Comparison of ENCODE assay signal across 8 cellular contexts in the genomic region with DNA sequence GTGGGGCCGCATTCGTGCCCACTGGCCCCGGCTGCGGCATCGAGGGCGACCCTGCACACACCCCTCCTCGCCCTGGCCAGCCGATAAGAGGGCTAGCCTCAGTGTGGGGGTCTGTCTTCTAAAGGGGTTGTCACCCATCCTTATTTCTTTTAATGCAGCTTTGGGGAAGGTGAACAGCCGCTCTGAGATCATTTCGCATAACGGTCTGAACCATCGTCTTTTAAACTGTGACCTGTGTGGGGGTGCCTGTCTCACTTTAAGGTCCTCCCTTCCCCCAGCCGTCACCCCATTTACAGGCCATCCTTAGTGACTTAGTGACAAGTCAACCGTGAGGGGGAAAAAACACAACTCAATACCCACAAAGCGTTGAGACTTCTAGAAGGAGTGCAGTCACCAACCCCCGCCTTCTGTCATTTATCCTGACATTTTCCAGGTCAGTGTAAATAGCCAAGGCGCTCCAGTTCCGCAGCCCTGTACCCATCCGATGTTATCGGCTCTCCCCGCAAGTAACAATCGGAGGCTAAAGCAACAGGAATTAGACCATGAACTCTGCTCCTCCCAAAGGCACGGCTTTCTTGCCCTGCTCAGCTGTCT. TPM values are rescaled to one million over a fixed set of nuclear protein-coding genes. Genes with fewer than 3 reads are reported as not detected.
DNase-seq lines count a peak whose midpoint lies in the region; ATAC-seq, FAIRE-seq and TF ChIP-seq lines count a peak whose summit lies in the region.

No MANE protein-coding gene starts in this region.

- no peaks in the 10 kb centered on the region for H3K36me3 ChIP-seq in Panc1 (ENCODE audit: control insufficient read depth, insufficient read depth, low read length)
- H3K36me3 ChIP-seq in H1 (ENCODE audit: control insufficient read depth in 2 of 4, insufficient read depth in 4 of 4, low read length in 3 of 4) = no peaks in the 10 kb centered on the region
- H3K36me3 ChIP-seq in mesodermal cell (ENCODE audit: control insufficient read depth, insufficient read depth, low read length) = peaks cover 7% of the 10 kb centered on the region
- no peaks in the 10 kb centered on the region for H3K36me3 ChIP-seq in tibial artery

- H2BK120ac ChIP-seq in H1 (replicated peaks; ENCODE audit: low read depth, low read length) = no peak overlapping the region

- H4K91ac ChIP-seq in H1 (replicated peaks; ENCODE audit: insufficient read length, low read length) = no peak overlapping the region

- peaks cover 9% of the 10 kb centered on the region for H3K4me1 Mint-ChIP-seq in activated naive CD4-positive, alpha-beta T cell treated with anti-CD3 and anti-CD28 coated beads, Interleukin-2, amount 10 ng/mL, durations not matched to agents 7 days and 5 days

- TF ChIP-seq EP300 in H1 (IDR thresholded peaks at IDR 0.05; ENCODE audit: borderline replicate concordance in 1 of 2, low read depth in 2 of 2, low read length in 2 of 2) = no peak

- TF ChIP-seq CTCF in Panc1 (IDR thresholded peaks at IDR 0.05) (no peak), H1 (IDR thresholded peaks at IDR 0.05; ENCODE audit: control extremely low read depth in 1 of 3, insufficient read depth in 1 of 3, low read depth in 1 of 3, low read length in 3 of 3) (no peak), tibial artery (IDR thresholded peaks at IDR 0.05) (no peak)

- POLR2A ChIA-PET in Panc1 (lab: Charles Lee) (no interaction called here), H1 (lab: Charles Lee; ENCODE audit: partially characterized antibody) (interaction anchor here (1.3 to 2.0 kb wide), 5 partner anchors 13 to 269 kb away, joined by 3 to 13 read pairs (median 5); no protein-coding TSS in a partner anchor)

- H2BK20ac ChIP-seq in H1 (ENCODE audit: low read length) = no peak overlapping the region

- peaks cover 7% of the 10 kb centered on the region for H3K23me2 ChIP-seq in H1 (ENCODE audit: low read depth, low read length)

- peak; percentile 8 for ATAC-seq in HG02870 (IDR thresholded peaks at IDR 0.05; ENCODE audit: unreplicated experiment)
- ATAC-seq in Panc1 = peak; percentile 38

- TF ChIP-seq POLR2A in H1 (IDR thresholded peaks at IDR 0.05; ENCODE audit: control extremely low read depth in 1 of 2, low read depth in 2 of 2, low read length in 2 of 2) = no peak

- peaks cover 65% of the 10 kb centered on the region for H3K27me3 Mint-ChIP-seq in activated naive CD4-positive, alpha-beta T cell treated with anti-CD3 and anti-CD28 coated beads, Interleukin-2, amount 10 ng/mL, durations not matched to agents 7 days and 5 days

- intact Hi-C loops in Panc1 (cut with micrococcal nuclease; ENCODE audit: unreplicated experiment) = no loop called here
- intact Hi-C loops in tibial artery (cut with DNase I; ENCODE audit: low total_unique reads) = loop anchor here (2.0 kb wide), 1 partner anchor 267 kb away; no protein-coding TSS in a partner anchor

- peak overlapping the region; percentile 40; the same call in 1 of the 2 replicates for H2AFZ ChIP-seq in H1 (ENCODE audit: low read length)

- no peak for DNase-seq in activated naive CD4-positive, alpha-beta T cell treated with anti-CD3 and anti-CD28 coated beads, Interleukin-2, amount 10 ng/mL, durations not matched to agents 7 days and 5 days
- no peak for DNase-seq in activated naive CD4-positive, alpha-beta T cell (lab: John Stamatoyannopoulos, UW)
- DNase-seq in Panc1 (ENCODE audit: low read depth, low spot score) (peak; percentile 27), H1 (ENCODE audit: low read depth in 1 of 2, low spot score in 2 of 2) (no peak), tibial artery (no peak), OCI-M1 (lab: John Stamatoyannopoulos, UW) (no peak)

- H3K4me3 ChIP-seq in Panc1 (ENCODE audit: low read depth in 2 of 2, low read length in 2 of 2) (peak overlapping the region; percentile 72 to 83), H1 (ENCODE audit: extremely low read depth in 1 of 4, insufficient read depth in 2 of 4, low read depth in 3 of 4, low read length in 4 of 4) (peak overlapping the region; percentile 82 to 90 (median 85)), mesodermal cell (ENCODE audit: extremely low read depth, insufficient read depth, low read length, poor library complexity, severe bottlenecking) (peak overlapping the region; percentile 48), tibial artery (peak overlapping the region; percentile 75 to 98)

- H3K56ac ChIP-seq in H1 (replicated peaks; ENCODE audit: insufficient read length, low read depth, low read length) = no peak overlapping the region

- H2BK15ac ChIP-seq in H1 (ENCODE audit: low read length) = no peak overlapping the region

- H3K36me3 Mint-ChIP-seq in activated naive CD4-positive, alpha-beta T cell treated with anti-CD3 and anti-CD28 coated beads, Interleukin-2, amount 10 ng/mL, durations not matched to agents 7 days and 5 days = peaks cover 3% of the 10 kb centered on the region

- peak overlapping the region; percentile 76 for H3K4me3 Mint-ChIP-seq in activated naive CD4-positive, alpha-beta T cell treated with anti-CD3 and anti-CD28 coated beads, Interleukin-2, amount 10 ng/mL, durations not matched to agents 7 days and 5 days

- no peak overlapping the region for H3K18ac ChIP-seq in H1 (ENCODE audit: extremely low read depth, low read length)

- CTCF ChIA-PET in activated naive CD4-positive, alpha-beta T cell treated with anti-CD3 and anti-CD28 coated beads, Interleukin-2, amount 10 ng/mL, durations not matched to agents 7 days and 5 days (lab: Charles Lee) = interaction anchor here (0.6 kb wide), 1 partner anchor 1164 kb away, joined by 3 read pairs; a partner anchor contains a TSS
- CTCF ChIA-PET in Panc1 (lab: Charles Lee) = no interaction called here
- CTCF ChIA-PET in H1 (lab: Charles Lee; ENCODE audit: partially characterized antibody) = no interaction called here

- H3K9me3 ChIP-seq in Panc1 (ENCODE audit: control insufficient read depth, insufficient read depth, low read depth, low read length) (no peaks in the 10 kb centered on the region), H1 (ENCODE audit: insufficient read depth in 2 of 2, low read depth in 1 of 2, low read length in 1 of 2) (no peaks in the 10 kb centered on the region), mesodermal cell (ENCODE audit: control insufficient read depth, low read length) (no peaks in the 10 kb centered on the region), tibial artery (no peaks in the 10 kb centered on the region)

- no peaks in the 10 kb centered on the region for H3K27me3 ChIP-seq in Panc1 (ENCODE audit: control insufficient read depth, insufficient read depth, low read length)
- H3K27me3 ChIP-seq in H1 (replicated peaks in 1 of 4; ENCODE audit: control insufficient read depth in 3 of 4, extremely low read depth in 1 of 4, insufficient read depth in 3 of 4, low read length in 3 of 4) = peaks cover 0 to 6% (median 4%) of the 10 kb centered on the region in 4 experiments; a peak in 3 of 7 replicates
- H3K27me3 ChIP-seq in tibial artery = no peaks in the 10 kb centered on the region

- no peak overlapping the region for H2AK5ac ChIP-seq in H1 (ENCODE audit: low read depth, low read length)

- H3K9me3 Mint-ChIP-seq in activated naive CD4-positive, alpha-beta T cell treated with anti-CD3 and anti-CD28 coated beads, Interleukin-2, amount 10 ng/mL, durations not matched to agents 7 days and 5 days = no peaks in the 10 kb centered on the region

- 35% methylated on average over 21 of the region's 23 CpGs; no CpG with 5 or more reads in 1 of the 2 experiments for whole genome bisulfite sequencing in H1 (ENCODE audit: extremely low coverage in 1 of 2, insufficient coverage in 1 of 2, insufficient read length in 1 of 2, insufficient replicate concordance in 2 of 2, low coverage in 1 of 2, low lambda C conversion rate in 2 of 2, missing lambda C conversion rate in 1 of 2), 2 experiments
- 8 to 18% methylated on average over 19 to 21 of the region's 23 CpGs for WGBS in mesodermal cell (ENCODE audit: insufficient coverage in 2 of 2), 2 experiments

- FAIRE-seq in H1 (lab: Jason Lieb, UNC) = no peak

- peaks cover 0 to 26% of the 10 kb centered on the region in 2 experiments; a peak in 3 of 4 replicates for H3K79me2 ChIP-seq in H1 (ENCODE audit: control insufficient read depth in 1 of 2, insufficient read depth in 2 of 2, low read length in 2 of 2)

- in situ Hi-C loops in Panc1 (cut with HindIII; ENCODE audit: low pct_unique_long_range_greater_than_20kb, low sequenced_read_pairs) = no loop called here

- H2BK12ac ChIP-seq in H1 (ENCODE audit: low read depth, low read length) = no peak overlapping the region

- TSS peak; percentile 73 for BruUV-seq in Panc1 (replicated peaks; lab: Mats Ljungman, UMichigan)

- peak overlapping the region; percentile 71 to 97 for H3K4me2 ChIP-seq in H1 (ENCODE audit: insufficient read depth in 1 of 2, low read depth in 2 of 2, low read length in 2 of 2)

- H3K14ac ChIP-seq in H1 (ENCODE audit: insufficient read length) = no peak overlapping the region

- peak overlapping the region in 1 of 4 experiments; percentile 27; a peak in 3 of 7 replicates for H3K9ac ChIP-seq in H1 (replicated peaks in 1 of 4; ENCODE audit: extremely low read depth in 1 of 4, low read depth in 3 of 4, low read length in 3 of 4)

- H4K5ac ChIP-seq in H1 (ENCODE audit: insufficient read length, low read depth, low read length) = peak overlapping the region; percentile 31

- no peak overlapping the region for H3K4ac ChIP-seq in H1 (replicated peaks; ENCODE audit: insufficient read length, low read depth, low read length)

- TF ChIP-seq RAD21 in H1 (IDR thresholded peaks at IDR 0.05 in 1 of 2, conservative IDR thresholded peaks at IDR 0.05 in 1 of 2; ENCODE audit: low read depth in 2 of 2, low read length in 2 of 2) = no peak

- H3K79me1 ChIP-seq in H1 (ENCODE audit: low read depth, low read length) = peaks cover 3% of the 10 kb centered on the region; the same call in 1 of the 2 replicates

- peaks cover 20% of the 10 kb centered on the region for H3K4me1 ChIP-seq in Panc1 (ENCODE audit: control insufficient read depth, insufficient read depth, low read length)
- H3K4me1 ChIP-seq in H1 (replicated peaks in 1 of 4; ENCODE audit: control insufficient read depth in 3 of 4, insufficient read depth in 4 of 4, low read length in 3 of 4) = peaks cover 0 to 6% (median 2%) of the 10 kb centered on the region in 4 experiments; a peak in 2 of 7 replicates
- peaks cover 15% of the 10 kb centered on the region for H3K4me1 ChIP-seq in mesodermal cell (ENCODE audit: control insufficient read depth, insufficient read depth, low read length, poor library complexity, severe bottlenecking)
- H3K4me1 ChIP-seq in tibial artery = peaks cover 0 to 22% (median 10%) of the 10 kb centered on the region in 4 donors

- no peak overlapping the region for H3K23ac ChIP-seq in H1 (ENCODE audit: insufficient read length)

- H4K20me1 ChIP-seq in H1 (replicated peaks in 1 of 2; ENCODE audit: control insufficient read depth in 1 of 2, insufficient read depth in 2 of 2, low read length in 2 of 2) = peaks cover 4 to 8% of the 10 kb centered on the region in 2 experiments

- no peak overlapping the region for H4K8ac ChIP-seq in H1 (ENCODE audit: extremely low read depth, insufficient read depth, low read length)

- no peak overlapping the region for H3K27ac Mint-ChIP-seq in activated naive CD4-positive, alpha-beta T cell treated with anti-CD3 and anti-CD28 coated beads, Interleukin-2, amount 10 ng/mL, durations not matched to agents 7 days and 5 days

- peak overlapping the region; percentile 81 for H3K27ac ChIP-seq in Panc1 (ENCODE audit: low read length)
- no peak overlapping the region for H3K27ac ChIP-seq in H1 (ENCODE audit: low read depth, low read length)
- H3K27ac ChIP-seq in mesodermal cell (ENCODE audit: low read depth, low read length, severe bottlenecking) = peak overlapping the region; percentile 92
- H3K27ac ChIP-seq in tibial artery = peak overlapping the region; percentile 94 to 99

- no peak overlapping the region for H2BK5ac ChIP-seq in H1 (ENCODE audit: low read depth, low read length)

RNA-seq across cellular contexts. Expression of a gene that starts 0.5 kb away (rescaled TPM):
- total RNA-seq in Panc1 (2021; ENCODE audit: unreplicated experiment) = 36.8 TPM
- 10.5 TPM for polyA plus RNA-seq in Panc1 (2012; ENCODE audit: insufficient read length)
- 16.2 and 20.2 TPM in 2 replicates for total RNA-seq in H1 (2021; fragmentation: NEBNext Ultra II Directional; extraction: Animal tissue kit (Norgen Biotek cat#: 25700))
- 7.8 and 13.4 TPM in 2 replicates for polyA plus RNA-seq in H1 (2011; rRNA removed)
- 10.6 TPM for polyA plus RNA-seq in H1 (2011; cell fraction: cytosol; rRNA removed)
- polyA plus RNA-seq in H1 (2011; cell fraction: nucleus; rRNA removed) = 5.9 TPM
- 7.5 to 12.7 TPM (median 9.3 TPM) in 4 replicates for polyA plus RNA-seq in H1 (2012, experiment 1 of 2)
- polyA plus RNA-seq in H1 (2012, experiment 2 of 2) = 7.6 TPM
- polyA plus RNA-seq in H1 (2013, experiment 1 of 2) = 9.4 TPM
- polyA plus RNA-seq in H1 (2013, experiment 2 of 2) = 10.1 TPM
- 31.7 and 41.1 TPM in 2 replicates for polyA minus RNA-seq in H1 (2011; rRNA and poly(A)+ RNA removed)
- 12.5 TPM for polyA minus RNA-seq in H1 (2011; cell fraction: cytosol; rRNA and poly(A)+ RNA removed)
- 17.3 TPM for polyA minus RNA-seq in H1 (2011; cell fraction: nucleus; rRNA and poly(A)+ RNA removed)
- 24.0 TPM for polyA plus RNA-seq in mesodermal cell (2013, experiment 1 of 2)
- polyA plus RNA-seq in mesodermal cell (2013, experiment 2 of 2) = 21.8 TPM
